In genomic region chr5:1801954-1802295, GRCh38 we compare ENCODE assay signal across 8 cellular contexts. TPM values are rescaled to one million over a fixed set of nuclear protein-coding genes. Genes with fewer than 3 reads are reported as not detected.
DNase-seq lines count a peak whose midpoint lies in the region; ATAC-seq and TF ChIP-seq lines count a peak whose summit lies in the region.

No MANE protein-coding gene starts in this region.

- intact Hi-C loops in activated CD8-positive, alpha-beta T cell treated with anti-CD3 and anti-CD28 coated beads for 36 hours (cut with micrococcal nuclease) = no loop called here

- peaks cover 63% of the 10 kb centered on the region for H3K36me3 Mint-ChIP-seq in activated CD8-positive, alpha-beta T cell treated with anti-CD3 and anti-CD28 coated beads for 36 hours (ENCODE audit: low read depth)

- peak overlapping the region; percentile 85 for H3K4me3 ChIP-seq in AG10803 (ENCODE audit: low read length)
- H3K4me3 ChIP-seq in iPS-18c (ENCODE audit: insufficient read depth, low read depth, low read length) = peak overlapping the region; percentile 94

- H3K9me3 ChIP-seq in iPS-18c (ENCODE audit: control insufficient read depth, insufficient read depth, low read length) = no peaks in the 10 kb centered on the region

- DNase-seq in AG10803 (ENCODE audit: low read depth) = no peak
- DNase-seq in HEK293T (ENCODE audit: extremely low spot score) = peak; percentile 29
- no peak for DNase-seq in activated CD8-positive, alpha-beta T cell treated with anti-CD3 and anti-CD28 coated beads for 36 hours
- DNase-seq in stimulated activated naive CD8-positive, alpha-beta T cell treated with anti-CD3 and anti-CD28 coated beads, Interleukin-15, amount 100 ng/mL, for 72 hours = no peak
- DNase-seq in effector CD4-positive, alpha-beta T cell = no peak

- no peaks in the 10 kb centered on the region for H3K27me3 Mint-ChIP-seq in activated CD8-positive, alpha-beta T cell treated with anti-CD3 and anti-CD28 coated beads for 36 hours
- no peaks in the 10 kb centered on the region for H3K27me3 Mint-ChIP-seq in stimulated activated naive CD8-positive, alpha-beta T cell treated with anti-CD3 and anti-CD28 coated beads, Interleukin-15, amount 100 ng/mL, for 72 hours

- H3K4me3 Mint-ChIP-seq in activated CD8-positive, alpha-beta T cell treated with anti-CD3 and anti-CD28 coated beads for 36 hours = peak overlapping the region; percentile 96
- H3K4me3 Mint-ChIP-seq in stimulated activated naive CD8-positive, alpha-beta T cell treated with anti-CD3 and anti-CD28 coated beads, Interleukin-15, amount 100 ng/mL, for 72 hours = peak overlapping the region; percentile 92 to 97

- no peaks in the 10 kb centered on the region for H3K9me3 Mint-ChIP-seq in activated CD8-positive, alpha-beta T cell treated with anti-CD3 and anti-CD28 coated beads for 36 hours
- H3K9me3 Mint-ChIP-seq in stimulated activated naive CD8-positive, alpha-beta T cell treated with anti-CD3 and anti-CD28 coated beads, Interleukin-15, amount 100 ng/mL, for 72 hours = no peaks in the 10 kb centered on the region

- ATAC-seq in activated CD8-positive, alpha-beta T cell treated with anti-CD3 and anti-CD28 coated beads for 36 hours = no peak
- no peak for ATAC-seq in stimulated activated naive CD8-positive, alpha-beta T cell treated with anti-CD3 and anti-CD28 coated beads, Interleukin-15, amount 100 ng/mL, for 72 hours
- ATAC-seq in HG02970 (IDR thresholded peaks at IDR 0.05; ENCODE audit: low FRiP score, unreplicated experiment) (no peak), GM18517 (IDR thresholded peaks at IDR 0.05; ENCODE audit: unreplicated experiment) (no peak)

- H3K4me1 Mint-ChIP-seq in activated CD8-positive, alpha-beta T cell treated with anti-CD3 and anti-CD28 coated beads for 36 hours (ENCODE audit: low read depth) = peaks cover 47% of the 10 kb centered on the region
- peaks cover 59% of the 10 kb centered on the region for H3K4me1 Mint-ChIP-seq in stimulated activated naive CD8-positive, alpha-beta T cell treated with anti-CD3 and anti-CD28 coated beads, Interleukin-15, amount 100 ng/mL, for 72 hours

- POLR2A ChIA-PET in HEK293T (lab: Yijun Ruan, JAX) = interaction anchor here (0.6 to 1.4 kb wide), 3 partner anchors 20 to 60 kb away, joined by 3 to 4 read pairs (median 3); no protein-coding TSS in a partner anchor
- POLR2A ChIA-PET in activated CD8-positive, alpha-beta T cell treated with anti-CD3 and anti-CD28 coated beads for 36 hours (lab: Charles Lee) = interaction anchor here (0.9 to 2.6 kb wide), 3 partner anchors 9 to 168 kb away, joined by 3 to 11 read pairs (median 3); no protein-coding TSS in a partner anchor

- CTCF ChIA-PET in HEK293T (lab: Yijun Ruan, JAX) = no interaction called here
- CTCF ChIA-PET in activated CD8-positive, alpha-beta T cell treated with anti-CD3 and anti-CD28 coated beads for 36 hours (lab: Charles Lee) = interaction anchor here (1.4 to 2.5 kb wide), 2 partner anchors 9 to 38 kb away, joined by 5 to 8 read pairs; no protein-coding TSS in a partner anchor

- TF ChIP-seq CTCF in AG10803 (conservative IDR thresholded peaks at IDR 0.05; ENCODE audit: low read length) = no peak
- no peak for TF ChIP-seq CTCF in activated CD8-positive, alpha-beta T cell treated with anti-CD3 and anti-CD28 coated beads for 36 hours (IDR thresholded peaks at IDR 0.05)

- peak overlapping the region; percentile 98 for H3K27ac Mint-ChIP-seq in activated CD8-positive, alpha-beta T cell treated with anti-CD3 and anti-CD28 coated beads for 36 hours
- H3K27ac Mint-ChIP-seq in stimulated activated naive CD8-positive, alpha-beta T cell treated with anti-CD3 and anti-CD28 coated beads, Interleukin-15, amount 100 ng/mL, for 72 hours = peak overlapping the region; percentile 72 to 89

TF ChIP-seq in HEK293T, 16 proteins besides CTCF, POLR2A, EP300 and RAD21:
- no peak for TF ChIP-seq LEF1 (IDR thresholded peaks at IDR 0.05; ENCODE audit: borderline replicate concordance)
- TF ChIP-seq SP1 (IDR thresholded peaks at IDR 0.05) = no peak
- no peak for TF ChIP-seq BHLHE40 (IDR thresholded peaks at IDR 0.05; ENCODE audit: borderline replicate concordance)
- no peak for TF ChIP-seq HDGF (IDR thresholded peaks at IDR 0.05; ENCODE audit: borderline replicate concordance)
- no peak for TF ChIP-seq ARNT (IDR thresholded peaks at IDR 0.05)
- TF ChIP-seq ELF4 (IDR thresholded peaks at IDR 0.05) = no peak
- TF ChIP-seq FOXA1 (IDR thresholded peaks at IDR 0.05) = no peak
- TF ChIP-seq NFRKB (IDR thresholded peaks at IDR 0.05) = no peak
- no peak for TF ChIP-seq PKNOX1 (IDR thresholded peaks at IDR 0.05)
- TF ChIP-seq CTBP1 (IDR thresholded peaks at IDR 0.05; ENCODE audit: borderline replicate concordance) = no peak
- TF ChIP-seq TARDBP (IDR thresholded peaks at IDR 0.05) = no peak
- no peak for TF ChIP-seq SUZ12 (IDR thresholded peaks at IDR 0.05)
- no peak for TF ChIP-seq L3MBTL2 (conservative IDR thresholded peaks at IDR 0.05)
- TF ChIP-seq ZNF384 (IDR thresholded peaks at IDR 0.05) = no peak
- TF ChIP-seq FOXM1 (IDR thresholded peaks at IDR 0.05; ENCODE audit: borderline replicate concordance) = no peak
- no peak for TF ChIP-seq FOXK2 (IDR thresholded peaks at IDR 0.05)
TF ChIP-seq in HEK293T: peak in this region for 0.

RNA-seq across cellular contexts. Expression of gene NDUFS6, which starts 0.7 kb away (rescaled TPM):
- 10 to 100 TPM; 32.2 to 39.1 TPM for total RNA-seq in activated CD8-positive, alpha-beta T cell treated with anti-CD3 and anti-CD28 coated beads for 36 hours

RNA-seq across cellular contexts. Expression of gene MRPL36, which starts 2.3 kb away (rescaled TPM):
- 10 to 100 TPM; 80.1 to 87.2 TPM for total RNA-seq in activated CD8-positive, alpha-beta T cell treated with anti-CD3 and anti-CD28 coated beads for 36 hours
